Comparison of ENCODE assay signal across 8 cellular contexts in genomic region chrX:110317079-110317819, GRCh38. TPM values are rescaled to one million over a fixed set of nuclear protein-coding genes. Genes with fewer than 3 reads are reported as not detected.
DNase-seq lines count a peak whose midpoint lies in the region; ATAC-seq and TF ChIP-seq lines count a peak whose summit lies in the region.

No MANE protein-coding gene starts in this region.

- 0 out of 2 replicates have a peak overlapping the region, but pooled peaks have one; percentile 16 for H3K27ac ChIP-seq in Karpas-422 (ENCODE audit: low read length)
- H3K27ac ChIP-seq in thoracic aorta, result peak overlapping the region in 1 of 2 donors; percentile 22

- H4K20me1 ChIP-seq in Karpas-422 (ENCODE audit: insufficient read depth, low read depth, low read length), result no peaks in the 10 kb centered on the region

- peak overlapping the region; percentile 68 to 92 for H3K27ac Mint-ChIP-seq in natural killer cell

- H3K4me1 Mint-ChIP-seq in natural killer cell, result peaks cover 15 to 18% of the 10 kb centered on the region in 2 donors

- H3K27me3 Mint-ChIP-seq in natural killer cell (ENCODE audit: low read depth in 2 of 2), result no peaks in the 10 kb centered on the region

- no peaks in the 10 kb centered on the region for H3K36me3 Mint-ChIP-seq in natural killer cell

- no peaks in the 10 kb centered on the region for H3K9me3 Mint-ChIP-seq in natural killer cell

- peaks cover 23% of the 10 kb centered on the region for H3K4me1 ChIP-seq in Karpas-422 (ENCODE audit: low read length)
- H3K4me1 ChIP-seq in thoracic aorta (ENCODE audit: control insufficient read depth in 1 of 2, low read depth in 2 of 2), result no peaks in the 10 kb centered on the region

- H3K4me3 Mint-ChIP-seq in natural killer cell, result peak overlapping the region; percentile 91

- peak overlapping the region; percentile 75 for H3K9ac ChIP-seq in Karpas-422 (ENCODE audit: low read length)

- DNase-seq in Daoy (ENCODE audit: low read depth), result peak; percentile 23
- peak; percentile 65 for DNase-seq in Karpas-422
- peak; percentile 1 for DNase-seq in activated T-cell treated with anti-CD3 and anti-CD28 coated beads for 24 hours (ENCODE audit: low read depth)
- DNase-seq in natural killer cell, result peak; percentile 26
- no peak for DNase-seq in thoracic aorta (ENCODE audit: low spot score)
- no peak for DNase-seq in NCI-H187 treated with DMSO at 0.1 percent for 48 hours (lab: John Stamatoyannopoulos, UW)

- intact Hi-C loops in natural killer cell (cut with micrococcal nuclease), result loop anchor here (5.0 kb wide), 1 partner anchor 80 kb away; no protein-coding TSS in a partner anchor

- H3K36me3 ChIP-seq in Karpas-422 (ENCODE audit: insufficient read depth, low read length), result no peaks in the 10 kb centered on the region
- no peaks in the 10 kb centered on the region for H3K36me3 ChIP-seq in thoracic aorta

- no peaks in the 10 kb centered on the region for H3K9me2 ChIP-seq in Karpas-422 (replicated peaks; ENCODE audit: insufficient read depth, low read length)

- H3K9me3 ChIP-seq in Karpas-422 (ENCODE audit: low read length) (no peaks in the 10 kb centered on the region), thoracic aorta (no peaks in the 10 kb centered on the region)

- H3K79me2 ChIP-seq in Karpas-422 (ENCODE audit: low read length), result peaks cover 55% of the 10 kb centered on the region

- TF ChIP-seq CTCF in natural killer cell (IDR thresholded peaks at IDR 0.05) (no peak), thoracic aorta (IDR thresholded peaks at IDR 0.05) (no peak)

- no peak overlapping the region for H2AFZ ChIP-seq in Karpas-422 (ENCODE audit: low read length)

- H3K27me3 ChIP-seq in Karpas-422 (ENCODE audit: low read length) (no peaks in the 10 kb centered on the region), thoracic aorta (replicated peaks; ENCODE audit: insufficient read depth) (no peaks in the 10 kb centered on the region)

- H3K4me2 ChIP-seq in Karpas-422 (ENCODE audit: low read depth, low read length, poor library complexity, severe bottlenecking), result peak overlapping the region; percentile 70

- ATAC-seq in GM21576 (IDR thresholded peaks at IDR 0.05; ENCODE audit: unreplicated experiment) (peak; percentile 20), esophagus mucosa (peak; percentile 47), natural killer cell (peak; percentile 9 to 21 (median 12)), thoracic aorta (ENCODE audit: insufficient number of reproducible peaks, low FRiP score, low read depth) (no peak)

- peak overlapping the region; percentile 68 for H3K4me3 ChIP-seq in Karpas-422 (ENCODE audit: low read length)
- H3K4me3 ChIP-seq in thoracic aorta, result peak overlapping the region; percentile 83

RNA-seq across cellular contexts. Expression of gene AMMECR1, which starts 0.6 kb away (rescaled TPM):
- total RNA-seq in Daoy (2014; rRNA removed; shearing (Covaris generic)), result 9.4 TPM in 2 replicates
- 8.5 and 15.1 TPM in 2 replicates for total RNA-seq in Karpas-422 (2014; rRNA removed; shearing (Covaris generic); ENCODE audit: low replicate concordance)
- total RNA-seq in esophagus mucosa, result 17.5 TPM
- 10 to 100 TPM in 2 of 3 donors, 1 to 10 TPM in 1; 10.0 to 16.7 (median 11.5) TPM for total RNA-seq in natural killer cell
- 1 to 10 TPM; 3.0 to 8.5 TPM for total RNA-seq in thoracic aorta

RNA-seq across cellular contexts. Expression of gene RTL9, which starts 41.4 kb away (rescaled TPM):
- total RNA-seq in Daoy (2014; rRNA removed; shearing (Covaris generic)), result not detected in 2 replicates
- total RNA-seq in Karpas-422 (2014; rRNA removed; shearing (Covaris generic); ENCODE audit: low replicate concordance), result 0.07 TPM in 1 of 2 replicates, not detected in the other
- total RNA-seq in esophagus mucosa, result not detected
- total RNA-seq in natural killer cell, result not detected
- under 1 TPM; 0.07 to 0.27 TPM for total RNA-seq in thoracic aorta

Comparison
In these comparisons a context has a peak if more than half of its experiments do, and no peak if none do; other contexts are left out.
1. DNase-seq: peak in Daoy (single experiment), Karpas-422 (single experiment), activated T-cell treated with anti-CD3 and anti-CD28 coated beads for 24 hours (single experiment) and natural killer cell (single experiment); none in thoracic aorta (single experiment) and NCI-H187 treated with DMSO at 0.1 percent for 48 hours (single experiment).